In the genomic region with DNA sequence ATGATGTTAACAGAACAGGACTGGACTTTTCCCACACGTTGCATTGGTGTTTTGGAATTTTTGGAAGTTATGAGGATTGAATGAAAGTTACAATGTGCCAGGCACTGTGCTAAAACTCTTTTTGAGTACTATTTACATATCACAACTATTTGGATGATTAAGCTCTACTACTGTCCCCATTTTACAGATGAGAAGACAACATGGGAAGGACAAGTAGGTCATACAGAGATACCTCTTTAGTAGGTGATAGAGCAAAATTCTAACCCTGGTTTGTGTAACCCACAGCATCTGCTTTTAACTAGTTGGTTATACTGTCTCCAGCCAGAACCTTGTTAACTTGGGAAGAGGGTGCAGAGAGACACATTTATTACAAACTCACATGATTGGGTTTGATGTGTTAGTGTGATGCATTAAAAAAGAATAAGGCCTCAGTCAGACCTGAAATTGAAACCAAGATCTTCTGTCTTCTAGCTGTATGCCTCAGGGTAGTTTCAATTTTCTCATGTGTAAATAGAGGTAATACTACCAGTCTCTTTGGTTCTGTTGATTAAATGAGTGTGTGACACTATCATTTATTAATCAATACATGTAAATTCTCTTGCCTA, we compare ENCODE assay signal across 8 cellular contexts. TPM values are rescaled to one million over a fixed set of nuclear protein-coding genes. Genes with fewer than 3 reads are reported as not detected.
DNase-seq lines count a peak whose midpoint lies in the region; ATAC-seq, FAIRE-seq and TF ChIP-seq lines count a peak whose summit lies in the region.

No MANE protein-coding gene starts in this region.

- DNase-seq in GM12892 (ENCODE audit: insufficient read length) = no peak
- DNase-seq in NT2/D1 (ENCODE audit: low read depth, low spot score) = no peak
- DNase-seq in kidney = no peak
- no peak for DNase-seq in NCI-H1092 treated with DMSO at 0.1 percent for 48 hours (lab: John Stamatoyannopoulos, UW)
- DNase-seq in SW480 (ENCODE audit: low spot score) = no peak
- DNase-seq in NCI-H2227 treated with DMSO at 0.1 percent for 48 hours (lab: John Stamatoyannopoulos, UW) = no peak
- no peak for DNase-seq in inferior parietal cortex (ENCODE audit: extremely low spot score)

- ATAC-seq in GM21717 (IDR thresholded peaks at IDR 0.05; ENCODE audit: unreplicated experiment) = peak; percentile 49

- peak overlapping the region; percentile 21 to 33 for H3K27ac ChIP-seq in kidney (ENCODE audit: low read depth in 2 of 2, low read length in 2 of 2)

- FAIRE-seq in GM12892 (lab: Jason Lieb, UNC) (peak; percentile 84), kidney (lab: Jason Lieb, UNC) (no peak)

- no peak for TF ChIP-seq CTCF in kidney (IDR thresholded peaks at IDR 0.05; ENCODE audit: borderline replicate concordance, extremely low read depth, insufficient read depth)

- H3K36me3 ChIP-seq in NT2/D1 (ENCODE audit: insufficient read depth, insufficient read length, low read length) = peaks cover 44% of the 10 kb centered on the region
- H3K36me3 ChIP-seq in kidney (ENCODE audit: control insufficient read depth in 1 of 2, insufficient read depth in 2 of 2, low read length in 2 of 2) = peaks cover 7 to 30% of the 10 kb centered on the region in 2 donors

- H3K9ac ChIP-seq in NT2/D1 (ENCODE audit: insufficient read length, low read depth) (peak overlapping the region; percentile 11), kidney (ENCODE audit: low read length in 2 of 2) (peak overlapping the region; percentile 33 to 78)

- no peaks in the 10 kb centered on the region for H3K27me3 ChIP-seq in NT2/D1 (ENCODE audit: insufficient read depth, insufficient read length)

- no peaks in the 10 kb centered on the region for H3K4me1 ChIP-seq in NT2/D1 (ENCODE audit: insufficient read depth, insufficient read length)
- H3K4me1 ChIP-seq in kidney (ENCODE audit: control insufficient read depth in 1 of 2, insufficient read depth in 1 of 2, low read depth in 1 of 2, low read length in 2 of 2) = peaks cover 14 to 32% of the 10 kb centered on the region in 2 donors

- H3K4me3 ChIP-seq in NT2/D1 (ENCODE audit: insufficient read length, low read depth) = peak overlapping the region; percentile 16
- H3K4me3 ChIP-seq in kidney (ENCODE audit: low read length in 2 of 2) = peak overlapping the region; percentile 65 to 98

- TF ChIP-seq POLR2A in GM12892 (IDR thresholded peaks at IDR 0.05; ENCODE audit: low read depth, low read length) = no peak

- H3K9me3 ChIP-seq in NT2/D1 (ENCODE audit: insufficient read depth, low read length) = no peaks in the 10 kb centered on the region
- H3K9me3 ChIP-seq in kidney (ENCODE audit: control insufficient read depth in 1 of 2, low read length in 2 of 2) = no peaks in the 10 kb centered on the region

- intact Hi-C loops in kidney (cut with DNase I) = no loop called here

RNA-seq across cellular contexts. Expression of a gene that starts 1.4 kb away (rescaled TPM):
- polyA plus RNA-seq in GM12892 (2012; ENCODE audit: missing spikeins) = 288 TPM
- total RNA-seq in kidney = 109 TPM
- 457 TPM for polyA plus RNA-seq in kidney (ENCODE audit: insufficient read depth, low read depth, low replicate concordance)
